9 cellular contexts compared by ENCODE assay signal in the genomic region with DNA sequence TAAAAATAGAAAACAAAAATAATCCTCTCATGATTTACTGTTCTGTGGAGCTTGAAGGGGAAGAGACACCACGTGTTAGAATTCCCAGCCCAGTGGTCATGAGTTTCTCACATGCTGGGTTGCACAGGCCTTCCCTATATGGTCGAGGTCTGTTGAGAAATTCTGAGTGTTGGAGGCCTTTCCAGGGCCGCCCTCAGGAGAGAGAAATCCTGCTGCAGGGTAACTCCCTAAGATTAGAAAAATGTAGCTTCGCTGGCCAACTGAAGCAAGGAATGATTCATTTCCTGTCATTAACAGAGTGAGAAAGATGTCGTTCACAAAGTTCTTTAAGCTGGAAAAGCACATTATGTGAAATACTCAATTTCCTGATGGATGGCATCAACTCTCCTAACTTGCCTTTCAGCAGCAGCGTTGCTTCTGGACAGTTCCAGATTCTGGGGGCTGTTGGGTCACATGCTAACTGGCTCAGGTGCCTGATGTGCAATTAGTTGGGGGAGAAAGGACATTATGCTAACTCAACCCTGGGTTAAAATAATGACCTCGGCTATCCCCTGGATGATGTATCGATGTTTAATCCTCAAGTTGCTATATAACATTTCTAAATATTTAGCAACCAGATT.
DNase-seq lines count a peak whose midpoint lies in the region; TF ChIP-seq lines count a peak whose summit lies in the region.
"Had no signal": no experiment of that assay in that cellular context is flagged by ENCODE, and none has a peak within 500 bp of the region (broad histone marks: within the 10 kb centered on the region; RNA-seq: fewer than 3 reads in every experiment).

No MANE protein-coding gene starts in this region.

- DNase-seq in HS-27A (ENCODE audit: low read depth): peak; percentile 36
- peak; percentile 57 for DNase-seq in astrocyte of the cerebellum (ENCODE audit: low read depth)
- DNase-seq in kidney glomerular epithelial cell (lab: John Stamatoyannopoulos, UW): peak; percentile 90
- DNase-seq in tibial artery: peak; percentile 93 to 94
- no peak for DNase-seq in BE2C
- DNase-seq in NCI-H2227 treated with DMSO at 0.1 percent for 48 hours (lab: John Stamatoyannopoulos, UW): no peak
- DNase-seq in T-helper 2 cell: no peak
- no peak for DNase-seq in activated naive CD4-positive, alpha-beta T cell treated with anti-CD3 and anti-CD28 coated beads, Interleukin-2, amount 50 U/mL, for 16 hours
- DNase-seq: NCI-H187 had no signal

- H3K9me3 ChIP-seq in tibial artery: no peaks in the 10 kb centered on the region
- no peaks in the 10 kb centered on the region for H3K9me3 ChIP-seq in BE2C

- in situ Hi-C loops in astrocyte of the cerebellum (cut with HindIII; ENCODE audit: low sequenced_read_pairs): no loop called here

- intact Hi-C loops in tibial artery (cut with DNase I; ENCODE audit: low total_unique reads): loop anchor here (5.0 to 10.0 kb wide), 2 partner anchors 34 to 57 kb away; no protein-coding TSS in a partner anchor

- H3K27me3 ChIP-seq in tibial artery: no peaks in the 10 kb centered on the region
- H3K27me3 ChIP-seq in BE2C: no peaks in the 10 kb centered on the region

- H3K4me1 ChIP-seq in tibial artery (peaks cover 0 to 55% (median 33%) of the 10 kb centered on the region in 4 donors), BE2C (peaks cover 3% of the 10 kb centered on the region; the same call in 1 of the 2 replicates)

- H3K36me3 ChIP-seq in tibial artery (no peaks in the 10 kb centered on the region), BE2C (no peaks in the 10 kb centered on the region)

- H3K4me3 ChIP-seq in astrocyte of the cerebellum (ENCODE audit: low read depth, low read length) (no peak overlapping the region), tibial artery (no peak overlapping the region), BE2C (ENCODE audit: low read depth, low read length) (no peak overlapping the region)

- TF ChIP-seq CTCF in astrocyte of the cerebellum (IDR thresholded peaks at IDR 0.05; ENCODE audit: low read depth, low read length, missing control alignments) (no peak), tibial artery (IDR thresholded peaks at IDR 0.05) (no peak), BE2C (IDR thresholded peaks at IDR 0.05; ENCODE audit: low read depth, low read length) (no peak)

- peak overlapping the region; percentile 83 for H3K27ac ChIP-seq in tibial artery

Comparison
In these comparisons a context has a peak if more than half of its experiments do, and no peak if none do; other contexts are left out.
1. DNase-seq: peak in HS-27A (single experiment), astrocyte of the cerebellum (single experiment), kidney glomerular epithelial cell (single experiment) and tibial artery (2 of 2); none in BE2C (single experiment), NCI-H2227 treated with DMSO at 0.1 percent for 48 hours (single experiment), T-helper 2 cell (0 of 5) and activated naive CD4-positive, alpha-beta T cell treated with anti-CD3 and anti-CD28 coated beads, Interleukin-2, amount 50 U/mL, for 16 hours (single experiment).